In genomic region chr9:126516936-126517750, GRCh38 we compare ENCODE assay signal across 8 cellular contexts.
DNase-seq lines count a peak whose midpoint lies in the region; ATAC-seq and TF ChIP-seq lines count a peak whose summit lies in the region.

No MANE protein-coding gene starts in this region.

- peaks cover 0 to 4% of the 10 kb centered on the region in 2 donors for H3K9me3 ChIP-seq in lung (ENCODE audit: control insufficient read depth in 2 of 2, insufficient read depth in 1 of 2, low read length in 1 of 2)

- no peak for TF ChIP-seq CTCF in lung (IDR thresholded peaks at IDR 0.05; ENCODE audit: control extremely low read depth, extremely low read depth)

- H3K4me1 ChIP-seq in lung (ENCODE audit: control insufficient read depth in 2 of 2, insufficient read depth in 2 of 2, low read length in 2 of 2), result peaks cover 0 to 4% of the 10 kb centered on the region in 2 donors

- H3K4me3 ChIP-seq in lung, result no peak overlapping the region

- H3K27ac ChIP-seq in lung (ENCODE audit: low read depth in 1 of 2, low read length in 1 of 2), result peak overlapping the region in 1 of 2 donors; percentile 78

- 3 to 4% methylated on average over 31 of the region's 31 CpGs for WGBS in lung, 2 donors

- ATAC-seq in SK-N-SH treated with all-trans-retinoic acid at 6 μM for 48 hours (peak; percentile 91), lung (ENCODE audit: insufficient read depth, low FRiP score) (peak; percentile 61), GM21447 (IDR thresholded peaks at IDR 0.05; ENCODE audit: unreplicated experiment) (no peak), GM21619 (IDR thresholded peaks at IDR 0.05; ENCODE audit: unreplicated experiment) (no peak)

- DNase-seq in DMS79 (lab: John Stamatoyannopoulos, UW), result peak; percentile 28
- DNase-seq in HT1080 (ENCODE audit: low read depth), result peak; percentile 74
- DNase-seq in cerebellar cortex (ENCODE audit: low spot score), result peak; percentile 78
- peak; percentile 46 for DNase-seq in lung (ENCODE audit: low spot score)
- peak; percentile 54 to 56 for DNase-seq in stimulated activated CD8-positive, alpha-beta memory T cell treated with anti-CD3 and anti-CD28 coated beads, Interleukin-7, amount 100 ng/mL, for 48 hours (ENCODE audit: extremely low read depth in 1 of 2, low read depth in 1 of 2)

- no peaks in the 10 kb centered on the region for H3K36me3 ChIP-seq in lung (ENCODE audit: control insufficient read depth in 2 of 2, insufficient read depth in 2 of 2, low read length in 2 of 2)

- peaks cover 4% of the 10 kb centered on the region for H3K27me3 ChIP-seq in lung (ENCODE audit: control insufficient read depth, insufficient read depth)

TF ChIP-seq in SK-N-SH treated with all-trans-retinoic acid at 6 μM for 48 hours, 23 proteins besides CTCF, POLR2A, EP300 and RAD21:
- TF ChIP-seq GLIS3 (CRISPR knock-in tag; IDR thresholded peaks at IDR 0.05), result no peak
- no peak for TF ChIP-seq PATZ1 (CRISPR knock-in tag; IDR thresholded peaks at IDR 0.05; ENCODE audit: borderline replicate concordance)
- TF ChIP-seq ISL1 (CRISPR knock-in tag; IDR thresholded peaks at IDR 0.05), result no peak

Comparison
In these comparisons a context has a peak if more than half of its experiments do, and no peak if none do; other contexts are left out.
1. DNase-seq: peak in every context shown above with its lines; median percentile 78 in cerebellar cortex; 74 in HT1080; 55 in stimulated activated CD8-positive, alpha-beta memory T cell treated with anti-CD3 and anti-CD28 coated beads, Interleukin-7, amount 100 ng/mL, for 48 hours; 46 in lung; 28 in DMS79.
2. ATAC-seq: peak in SK-N-SH treated with all-trans-retinoic acid at 6 μM for 48 hours (single experiment) and lung (single experiment); none in GM21447 (single experiment) and GM21619 (single experiment).